Comparison of ENCODE assay signal across 26 cellular contexts in genomic region chrX:18875256-18875878, GRCh38.
DNase-seq lines count a peak whose midpoint lies in the region; TF ChIP-seq lines count a peak whose summit lies in the region.
"Had no signal": no experiment of that assay in that cellular context is flagged by ENCODE, and none has a peak within 500 bp of the region (broad histone marks: within the 10 kb centered on the region; RNA-seq: fewer than 3 reads in every experiment).

No MANE protein-coding gene starts in this region.

- in situ Hi-C loops in G401 (cut with HindIII; ENCODE audit: low sequenced_read_pairs) = no loop called here

- DNase-seq in NCI-H1417 (lab: John Stamatoyannopoulos, UW) (peak in 2 of 3 experiments; percentile 38 to 48), NCI-H1417 treated with DMSO at 0.1 percent for 48 hours (lab: John Stamatoyannopoulos, UW) (no peak), G401 (ENCODE audit: low spot score) (peak; percentile 72), NCI-H69 (lab: John Stamatoyannopoulos, UW) (peak; percentile 82), left kidney (ENCODE audit: low read depth, low spot score) (peak; percentile 10), NCI-H1694 treated with DMSO at 0.1 percent for 48 hours (lab: John Stamatoyannopoulos, UW) (no peak), activated T-cell treated with anti-CD3 and anti-CD28 coated beads for 4 hours (no peak), erythroblast (lab: John Stamatoyannopoulos, UW) (no peak)
- DNase-seq: activated CD4-positive, alpha-beta T cell treated with anti-CD3 and anti-CD28 coated beads for 1 hour; activated CD8-positive, alpha-beta T cell treated with anti-CD3 and anti-CD28 coated beads, Interleukin-2, amount 10 ng/mL, durations not matched to agents 7 days and 5 days; activated naive CD4-positive, alpha-beta T cell; activated T-cell treated with anti-CD3 and anti-CD28 coated beads, Interleukin-2, amount 50 U/mL, for 24 hours; brain microvascular endothelial cell; colonic mucosa; effector memory CD8-positive, alpha-beta T cell; foreskin melanocyte; hippocampal formation; immature natural killer cell; mesendoderm; MG63; naive thymus-derived CD4-positive, alpha-beta T cell; NK-92 treated with Interleukin-12 subunit alpha and Interleukin-12 subunit beta, amount 100 ng/mL, for 24 hours; PC-9; SHP77 treated with DMSO at 0.1 percent for 48 hours; small intestine; upper lobe of right lung had no signal

- no peak for TF ChIP-seq POLR2A in erythroblast (IDR thresholded peaks at IDR 0.05; ENCODE audit: low read length)

Comparison
In these comparisons a context has a peak if more than half of its experiments do, and no peak if none do; other contexts are left out.
1. DNase-seq: peak in NCI-H1417 (2 of 3), G401 (single experiment), NCI-H69 (single experiment) and left kidney (single experiment); none in NCI-H1417 treated with DMSO at 0.1 percent for 48 hours (single experiment), NCI-H1694 treated with DMSO at 0.1 percent for 48 hours (single experiment), activated T-cell treated with anti-CD3 and anti-CD28 coated beads for 4 hours (single experiment) and erythroblast (0 of 2).